8 cellular contexts compared by ENCODE assay signal in the genomic region with DNA sequence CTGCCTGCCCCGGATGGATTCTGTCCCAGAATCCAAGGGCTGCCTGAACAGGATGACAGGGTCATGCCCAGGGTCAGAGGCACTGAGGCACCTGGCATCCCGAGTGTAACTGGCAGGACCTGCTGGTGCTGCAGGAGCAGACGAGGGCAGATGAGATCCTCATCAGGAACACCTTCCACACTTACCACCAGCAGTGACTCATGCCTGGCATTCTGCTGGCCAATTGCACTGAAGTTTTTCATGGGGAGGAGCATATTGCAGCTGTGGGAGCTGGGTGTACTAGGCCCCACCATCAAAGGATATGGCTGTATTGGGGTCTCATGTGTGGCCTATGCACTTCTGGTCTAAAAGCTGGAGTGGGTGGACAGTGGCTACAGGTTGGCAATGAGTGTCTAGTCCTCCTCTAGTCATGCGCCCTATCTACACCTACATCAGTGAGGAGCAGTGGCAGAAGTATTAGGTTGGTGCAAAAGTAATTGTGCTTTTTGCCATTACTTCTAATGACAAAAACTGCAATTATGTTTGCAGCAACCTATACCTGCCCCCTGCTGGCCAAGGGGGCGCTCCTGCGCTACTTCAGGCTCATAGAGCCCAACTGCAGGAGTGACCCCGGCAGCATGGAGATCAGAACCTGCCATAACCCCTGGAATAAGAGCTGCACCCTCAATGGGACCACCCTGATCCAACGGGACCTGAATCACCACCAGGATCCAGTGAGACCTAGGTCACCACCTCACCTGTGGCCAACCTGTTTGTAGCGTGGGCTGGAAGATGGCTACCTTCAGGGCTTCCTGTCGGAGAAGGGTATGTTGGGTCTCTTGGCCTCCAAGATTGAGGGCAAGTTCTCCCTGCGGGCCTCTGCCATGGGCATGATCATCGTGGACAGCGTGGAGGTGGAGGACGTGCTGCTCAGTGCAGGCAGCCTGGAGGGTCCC. TPM values are rescaled to one million over a fixed set of nuclear protein-coding genes. Genes with fewer than 3 reads are reported as not detected.
A peak's percentile ranks its signal among the peaks of the same experiment; 100 is the strongest.
DNase-seq lines count a peak whose midpoint lies in the region; ATAC-seq, FAIRE-seq and TF ChIP-seq lines count a peak whose summit lies in the region.

No MANE protein-coding gene starts in this region.

- DNase-seq in NCI-H748 (lab: John Stamatoyannopoulos, UW; ENCODE audit: unreplicated experiment): peak; percentile 67
- DNase-seq in NCI-H748 treated with DMSO at 0.1 percent for 48 hours (lab: John Stamatoyannopoulos, UW): no peak
- peak; percentile 16 to 71 (median 60) for DNase-seq in T-cell
- DNase-seq in K562 (ENCODE audit: extremely low read depth in 1 of 4, low spot score in 3 of 4): peak in 3 of 4 experiments; percentile 12 to 50 (median 30)
- DNase-seq in prostate gland (ENCODE audit: low spot score): no peak
- no peak for DNase-seq in NCI-H1436 (lab: John Stamatoyannopoulos, UW)

- H3K9me1 ChIP-seq in K562 (ENCODE audit: control insufficient read depth, insufficient read depth, low read length): no peaks in the 10 kb centered on the region

- WGBS in K562 (ENCODE audit: insufficient coverage, low coverage, missing lambda C conversion rate): 1% methylated on average over 14 of the region's 14 CpGs
- WGBS in prostate gland: 85% methylated on average over 13 of the region's 14 CpGs

- H3K4me1 Mint-ChIP-seq in T-cell: peaks cover 0 to 9% (median 5%) of the 10 kb centered on the region in 3 donors

- H3K4me1 ChIP-seq in K562 (replicated peaks in 1 of 2; ENCODE audit: control insufficient read depth in 2 of 2, insufficient read depth in 2 of 2, low read length in 2 of 2) (no peaks in the 10 kb centered on the region), prostate gland (replicated peaks) (no peaks in the 10 kb centered on the region)

- POLR2A ChIA-PET in T-cell (lab: Charles Lee) (no interaction called here), K562 (lab: Yijun Ruan, JAX) (interaction anchor here (0.6 kb wide), 1 partner anchor 1567 kb away, joined by 5 read pairs; no protein-coding TSS in a partner anchor)

- H3K4me2 ChIP-seq in K562 (ENCODE audit: insufficient read depth, low read length): no peak overlapping the region

- no peak overlapping the region for H3K4me3 Mint-ChIP-seq in T-cell

- no TSS peak for BruUV-seq in K562 (replicated peaks; lab: Mats Ljungman, UMichigan)

- intact Hi-C loops in K562 (cut with micrococcal nuclease) (loop anchor here (2.0 kb wide), 1 partner anchor 555 kb away; no protein-coding TSS in a partner anchor), prostate gland (cut with DNase I) (no loop called here)

- no peak for TF ChIP-seq EP300 in K562 (IDR thresholded peaks at IDR 0.05; ENCODE audit: low read length)

- TF ChIP-seq CTCF in K562 (IDR thresholded peaks at IDR 0.05 in 2 of 3, conservative IDR thresholded peaks at IDR 0.05 in 1 of 3; ENCODE audit: insufficient read depth in 2 of 3, low read depth in 1 of 3, low read length in 3 of 3): peak; percentile 56 to 68 (median 62)
- peak in 3 of 4 experiments; percentile 12 to 54 (median 50) for TF ChIP-seq CTCF in prostate gland (IDR thresholded peaks at IDR 0.05)

- H3K27me3 ChIP-seq in K562 (ENCODE audit: control insufficient read depth in 2 of 2, insufficient read depth in 2 of 2, low read length in 2 of 2): no peaks in the 10 kb centered on the region
- H3K27me3 ChIP-seq in prostate gland (replicated peaks; ENCODE audit: insufficient read depth): no peaks in the 10 kb centered on the region

- peak in 1 of 2 experiments; percentile 51; a peak in 3 of 4 replicates for TF ChIP-seq RAD21 in K562 (CRISPR knock-in tag; conservative IDR thresholded peaks at IDR 0.05 in 1 of 2, IDR thresholded peaks at IDR 0.05 in 1 of 2)

- peak; percentile 54 to 82 (median 64) for ATAC-seq in T-cell (replicated peaks in 1 of 4)
- ATAC-seq in K562: peak; percentile 94
- ATAC-seq in HG02885 (IDR thresholded peaks at IDR 0.05; ENCODE audit: poor library complexity, unreplicated experiment): no peak
- no peak for ATAC-seq in GM21825 (IDR thresholded peaks at IDR 0.05; ENCODE audit: unreplicated experiment)

- CTCF ChIA-PET in T-cell (lab: Charles Lee): interaction anchor here in 1 of 2 donors (0.6 to 2.0 kb wide), 6 partner anchors 45 to 815 kb away, joined by 3 to 7 read pairs (median 4); no protein-coding TSS in a partner anchor
- CTCF ChIA-PET in K562 (lab: Yijun Ruan, JAX; ENCODE audit: low intra/inter-chr PET ratio): no interaction called here

- FAIRE-seq in K562 (lab: Jason Lieb, UNC): no peak

- H3K27ac ChIP-seq in K562 (ENCODE audit: extremely low read depth, low read depth, low read length) (no peak overlapping the region), prostate gland (no peak overlapping the region)

- no peak overlapping the region for H3K27ac Mint-ChIP-seq in T-cell

- in situ Hi-C loops in K562 (cut with MboI): no loop called here

- no peaks in the 10 kb centered on the region for H3K36me3 Mint-ChIP-seq in T-cell

- H3K4me3 ChIP-seq in K562 (no peak overlapping the region), prostate gland (no peak overlapping the region)

- H3K9me3 ChIP-seq in K562 (replicated peaks; ENCODE audit: control insufficient read depth, insufficient read depth, low read depth, low read length): no peaks in the 10 kb centered on the region
- no peaks in the 10 kb centered on the region for H3K9me3 ChIP-seq in prostate gland

- H3K79me2 ChIP-seq in K562 (ENCODE audit: control insufficient read depth, insufficient read depth, low read length): no peaks in the 10 kb centered on the region

- H3K9ac ChIP-seq in K562 (ENCODE audit: insufficient read depth in 1 of 2, low read depth in 2 of 2, low read length in 2 of 2): no peak overlapping the region

- H3K27me3 Mint-ChIP-seq in T-cell: no peaks in the 10 kb centered on the region

- no peak for TF ChIP-seq POLR2A in K562 (conservative IDR thresholded peaks at IDR 0.05)
- no peak for TF ChIP-seq POLR2A in prostate gland (IDR thresholded peaks at IDR 0.05)

- H3K9me3 Mint-ChIP-seq in T-cell: no peaks in the 10 kb centered on the region

- H3K36me3 ChIP-seq in K562 (ENCODE audit: control insufficient read depth, insufficient read depth, low read length) (no peaks in the 10 kb centered on the region), prostate gland (no peaks in the 10 kb centered on the region)

- H2AFZ ChIP-seq in K562 (ENCODE audit: low read depth, low read length): no peak overlapping the region

- H4K20me1 ChIP-seq in K562 (replicated peaks; ENCODE audit: control insufficient read depth, insufficient read depth, low read length): no peaks in the 10 kb centered on the region

TF ChIP-seq in K562, 482 proteins besides CTCF, POLR2A, EP300 and RAD21:
- no peak for TF ChIP-seq TRIM24 (IDR thresholded peaks at IDR 0.05)
- TF ChIP-seq SMC3 (conservative IDR thresholded peaks at IDR 0.05; ENCODE audit: insufficient read depth, low read depth, low read length): 0 out of 2 replicates have a peak, but pooled peaks have one; percentile 37

RNA-seq across cellular contexts. Expression of a gene that starts 8.0 kb away (rescaled TPM):
- total RNA-seq in T-cell (10 to 100 TPM in 1 of 5 donors, 1 to 10 TPM in 4; 7.5 to 16.9 (median 9.2) TPM), K562 (2014; rRNA removed) (not detected in 2 replicates), K562 (2014; rRNA removed; fragmentation: Illumina TruSeq; extraction: Trizol) (not detected in 2 replicates), K562 (2015; rRNA removed; fragmentation: Illumina TruSeq; extraction: Trizol) (not detected in 2 replicates), K562 (2021) (not detected in 2 replicates), prostate gland (1 to 10 TPM in 1 of 2 donors, not detected in 1; 6.6 TPM)
- total RNA-seq in K562 (2011; cell fraction: chromatin; rRNA removed; ENCODE audit: low replicate concordance): not detected in 2 replicates
- total RNA-seq in K562 (2011; cell fraction: nucleolus; rRNA removed): not detected in 2 replicates
- total RNA-seq in K562 (2011; cell fraction: nucleoplasm; rRNA removed): not detected in 2 replicates
- polyA plus RNA-seq in K562 (2011; rRNA removed) (not detected in 2 replicates), K562 (2014; fragmentation: Illumina TruSeq; extraction: Trizol) (not detected in 2 replicates), K562 (2014; fragmentation: Nextera tagmentation; extraction: Ambion mirVana) (not detected), K562 (2014; rRNA removed) (not detected in 2 replicates)
- polyA plus RNA-seq in K562 (2011; cell fraction: cytosol; rRNA removed): not detected in 2 replicates
- polyA plus RNA-seq in K562 (2011; cell fraction: nucleus; rRNA removed): not detected in 2 replicates
- not detected in 2 replicates for polyA plus RNA-seq in K562 (2012)
- polyA minus RNA-seq in K562 (2011; rRNA and poly(A)+ RNA removed): not detected in 2 replicates
- polyA minus RNA-seq in K562 (2011; cell fraction: cytosol; rRNA and poly(A)+ RNA removed): not detected in 2 replicates
- not detected in 2 replicates for polyA minus RNA-seq in K562 (2011; cell fraction: nucleus; rRNA and poly(A)+ RNA removed)

Comparison
In these comparisons a context has a peak if more than half of its experiments do, and no peak if none do; other contexts are left out.
1. DNase-seq: peak in NCI-H748 (single experiment), T-cell (34 of 34) and K562 (3 of 4); none in NCI-H748 treated with DMSO at 0.1 percent for 48 hours (single experiment), prostate gland (single experiment) and NCI-H1436 (single experiment).
2. ATAC-seq: peak in T-cell (4 of 4) and K562 (single experiment); none in HG02885 (single experiment) and GM21825 (single experiment).